Comparison of ENCODE assay signal across 1 cellular context in genomic region chr2:12152888-12153287, GRCh38.
A peak's percentile ranks its signal among the peaks of the same experiment; 100 is the strongest.
TF ChIP-seq lines count a peak whose summit lies in the region.

No MANE protein-coding gene starts in this region.

TF ChIP-seq in K562, 482 proteins besides CTCF, POLR2A, EP300 and RAD21 (continued from another document):
- TF ChIP-seq THRB (CRISPR knock-in tag; conservative IDR thresholded peaks at IDR 0.05) (0 out of 2 replicates have a peak, but pooled peaks have one; percentile 33), DNMT1 (IDR thresholded peaks at IDR 0.05) (no peak), PCBP2 (IDR thresholded peaks at IDR 0.05; ENCODE audit: low read depth, low read length, poor library complexity, severe bottlenecking) (peak; percentile 76), EP400 (IDR thresholded peaks at IDR 0.05) (no peak), ARID1B (IDR thresholded peaks at IDR 0.05) (no peak)
- TF ChIP-seq, protein P1, sequence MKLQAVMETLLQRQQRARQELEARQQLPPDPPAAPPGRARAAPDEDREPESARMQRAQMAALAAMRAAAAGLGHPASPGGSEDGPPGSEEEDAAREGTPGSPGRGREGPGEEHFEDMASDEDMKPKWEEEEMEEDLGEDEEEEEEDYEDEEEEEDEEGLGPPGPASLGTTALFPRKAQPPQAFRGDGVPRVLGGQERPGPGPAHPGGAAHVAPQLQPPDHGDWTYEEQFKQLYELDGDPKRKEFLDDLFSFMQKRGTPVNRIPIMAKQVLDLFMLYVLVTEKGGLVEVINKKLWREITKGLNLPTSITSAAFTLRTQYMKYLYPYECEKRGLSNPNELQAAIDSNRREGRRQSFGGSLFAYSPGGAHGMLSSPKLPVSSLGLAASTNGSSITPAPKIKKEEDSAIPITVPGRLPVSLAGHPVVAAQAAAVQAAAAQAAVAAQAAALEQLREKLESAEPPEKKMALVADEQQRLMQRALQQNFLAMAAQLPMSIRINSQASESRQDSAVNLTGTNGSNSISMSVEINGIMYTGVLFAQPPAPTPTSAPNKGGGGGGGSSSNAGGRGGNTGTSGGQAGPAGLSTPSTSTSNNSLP (IDR thresholded peaks at IDR 0.05; ENCODE audit: borderline replicate concordance, low read depth, low read length) = no peak
- TF ChIP-seq, protein P2, sequence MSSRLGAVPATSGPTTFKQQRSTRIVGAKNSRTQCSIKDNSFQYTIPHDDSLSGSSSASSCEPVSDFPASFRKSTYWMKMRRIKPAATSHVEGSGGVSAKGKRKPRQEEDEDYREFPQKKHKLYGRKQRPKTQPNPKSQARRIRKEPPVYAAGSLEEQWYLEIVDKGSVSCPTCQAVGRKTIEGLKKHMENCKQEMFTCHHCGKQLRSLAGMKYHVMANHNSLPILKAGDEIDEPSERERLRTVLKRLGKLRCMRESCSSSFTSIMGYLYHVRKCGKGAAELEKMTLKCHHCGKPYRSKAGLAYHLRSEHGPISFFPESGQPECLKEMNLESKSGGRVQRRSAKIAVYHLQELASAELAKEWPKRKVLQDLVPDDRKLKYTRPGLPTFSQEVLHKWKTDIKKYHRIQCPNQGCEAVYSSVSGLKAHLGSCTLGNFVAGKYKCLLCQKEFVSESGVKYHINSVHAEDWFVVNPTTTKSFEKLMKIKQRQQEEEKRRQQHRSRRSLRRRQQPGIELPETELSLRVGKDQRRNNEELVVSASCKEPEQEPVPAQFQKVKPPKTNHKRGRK (tag; IDR thresholded peaks at IDR 0.05) = peak; percentile 89
- TF ChIP-seq, protein P3, sequence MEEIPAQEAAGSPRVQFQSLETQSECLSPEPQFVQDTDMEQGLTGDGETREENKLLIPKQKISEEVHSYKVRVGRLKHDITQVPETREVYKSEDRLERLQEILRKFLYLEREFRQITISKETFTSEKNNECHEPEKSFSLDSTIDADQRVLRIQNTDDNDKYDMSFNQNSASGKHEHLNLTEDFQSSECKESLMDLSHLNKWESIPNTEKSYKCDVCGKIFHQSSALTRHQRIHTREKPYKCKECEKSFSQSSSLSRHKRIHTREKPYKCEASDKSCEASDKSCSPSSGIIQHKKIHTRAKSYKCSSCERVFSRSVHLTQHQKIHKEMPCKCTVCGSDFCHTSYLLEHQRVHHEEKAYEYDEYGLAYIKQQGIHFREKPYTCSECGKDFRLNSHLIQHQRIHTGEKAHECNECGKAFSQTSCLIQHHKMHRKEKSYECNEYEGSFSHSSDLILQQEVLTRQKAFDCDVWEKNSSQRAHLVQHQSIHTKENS (CRISPR knock-in tag; IDR thresholded peaks at IDR 0.05) = no peak
- TF ChIP-seq, protein P4, sequence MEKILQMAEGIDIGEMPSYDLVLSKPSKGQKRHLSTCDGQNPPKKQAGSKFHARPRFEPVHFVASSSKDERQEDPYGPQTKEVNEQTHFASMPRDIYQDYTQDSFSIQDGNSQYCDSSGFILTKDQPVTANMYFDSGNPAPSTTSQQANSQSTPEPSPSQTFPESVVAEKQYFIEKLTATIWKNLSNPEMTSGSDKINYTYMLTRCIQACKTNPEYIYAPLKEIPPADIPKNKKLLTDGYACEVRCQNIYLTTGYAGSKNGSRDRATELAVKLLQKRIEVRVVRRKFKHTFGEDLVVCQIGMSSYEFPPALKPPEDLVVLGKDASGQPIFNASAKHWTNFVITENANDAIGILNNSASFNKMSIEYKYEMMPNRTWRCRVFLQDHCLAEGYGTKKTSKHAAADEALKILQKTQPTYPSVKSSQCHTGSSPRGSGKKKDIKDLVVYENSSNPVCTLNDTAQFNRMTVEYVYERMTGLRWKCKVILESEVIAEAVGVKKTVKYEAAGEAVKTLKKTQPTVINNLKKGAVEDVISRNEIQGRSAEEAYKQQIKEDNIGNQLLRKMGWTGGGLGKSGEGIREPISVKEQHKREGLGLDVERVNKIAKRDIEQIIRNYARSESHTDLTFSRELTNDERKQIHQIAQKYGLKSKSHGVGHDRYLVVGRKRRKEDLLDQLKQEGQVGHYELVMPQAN (IDR thresholded peaks at IDR 0.05; ENCODE audit: borderline replicate concordance) = no peak
